In genomic region chr5:135900276-135900675, GRCh38 we compare ENCODE assay signal across 38 cellular contexts. TPM values are rescaled to one million over a fixed set of nuclear protein-coding genes. Genes with fewer than 3 reads are reported as not detected.
"Had no signal": no experiment of that assay in that cellular context is flagged by ENCODE, and none has a peak within 500 bp of the region (broad histone marks: within the 10 kb centered on the region; RNA-seq: fewer than 3 reads in every experiment).

No MANE protein-coding gene starts in this region.

- DNase-seq: activated effector memory CD4-positive, alpha-beta T cell treated with anti-CD3 and anti-CD28 coated beads, Interleukin-2, amount 50 U/mL, for 16 hours; activated effector memory CD4-positive, alpha-beta T cell treated with Interleukin-2 at 50 U/mL for 16 hours; activated gamma-delta T cell; activated gamma-delta T cell treated with Interleukin-2 at 50 U/mL for 16 hours; activated naive CD4-positive, alpha-beta T cell; activated naive CD4-positive, alpha-beta T cell treated with anti-CD3 and anti-CD28 coated beads for 36 hours; activated naive CD4-positive, alpha-beta T cell treated with anti-CD3 and anti-CD28 coated beads, Interleukin-2, amount 10 ng/mL, durations not matched to agents 7 days and 5 days; activated naive CD4-positive, alpha-beta T cell treated with anti-CD3 and anti-CD28 coated beads, Interleukin-2, amount 50 U/mL, for 16 hours; activated naive CD4-positive, alpha-beta T cell treated with Interleukin-2 at 50 U/mL for 16 hours; activated naive CD8-positive, alpha-beta T cell treated with anti-CD3 and anti-CD28 coated beads for 36 hours; activated naive CD8-positive, alpha-beta T cell treated with anti-CD3 and anti-CD28 coated beads, Interleukin-2, amount 10 ng/mL, durations not matched to agents 7 days and 5 days; activated naive CD8-positive, alpha-beta T cell treated with anti-CD3 and anti-CD28 coated beads, Interleukin-2, amount 50 U/mL, for 24 hours; activated T-cell treated with anti-CD3 and anti-CD28 coated beads, Interleukin-2, amount 50 U/mL, for 1 hour; activated T-cell treated with anti-CD3 and anti-CD28 coated beads, Interleukin-2, amount 50 U/mL, for 24 hours; activated T-cell treated with anti-CD3 and anti-CD28 coated beads, Interleukin-2, amount 50 U/mL, for 4 hours; activated T-cell treated with anti-CD3 and anti-CD28 coated beads, Interleukin-2, amount 50 U/mL, for 48 hours; activated T-cell treated with anti-CD3 and anti-CD28 coated beads, Interleukin-2, amount 50 U/mL, for 72 hours; adrenal gland; amniotic stem cell; amygdala; anterior cingulate cortex; aorta; body of pancreas; brain microvascular endothelial cell; central memory CD4-positive, alpha-beta T cell; cerebellar nuclear complex had no signal

- H3K36me3 ChIP-seq: adrenal gland, ascending aorta, brain microvascular endothelial cell, breast epithelium, cardiac muscle cell had no signal

- H3K27me3 ChIP-seq: ascending aorta, body of pancreas, brain microvascular endothelial cell had no signal

- H3K27ac ChIP-seq: adrenal gland, ascending aorta, body of pancreas, brain microvascular endothelial cell, breast epithelium, cardiac muscle cell had no signal

- H3K4me3 ChIP-seq: adrenal gland, ascending aorta, body of pancreas, breast epithelium, cardiac muscle cell had no signal

- H3K4me1 ChIP-seq: adrenal gland, ascending aorta, body of pancreas, breast epithelium had no signal

- H3K9me3 ChIP-seq: adrenal gland, ascending aorta, body of pancreas, breast epithelium had no signal

RNA-seq across cellular contexts. Expression of gene IL9, which starts 4.6 kb away (rescaled TPM):
- total RNA-seq: activated naive CD4-positive, alpha-beta T cell treated with anti-CD3 and anti-CD28 coated beads for 36 hours; activated naive CD8-positive, alpha-beta T cell treated with anti-CD3 and anti-CD28 coated beads for 36 hours; activated naive CD8-positive, alpha-beta T cell treated with anti-CD3 and anti-CD28 coated beads, Interleukin-2, amount 10 ng/mL, durations not matched to agents 7 days and 5 days; adrenal gland; aorta; ascending aorta; astrocyte; body of pancreas; breast epithelium; bronchial epithelial cell; cardiac muscle cell; cardiac septum; cerebellum; chondrocyte had no signal

RNA-seq across cellular contexts. Expression of gene LECT2, which starts 54.5 kb away (rescaled TPM):
- total RNA-seq: activated naive CD4-positive, alpha-beta T cell treated with anti-CD3 and anti-CD28 coated beads for 36 hours; activated naive CD4-positive, alpha-beta T cell treated with anti-CD3 and anti-CD28 coated beads, Interleukin-2, amount 50 U/mL, for 72 hours; activated naive CD8-positive, alpha-beta T cell treated with anti-CD3 and anti-CD28 coated beads for 36 hours; activated naive CD8-positive, alpha-beta T cell treated with anti-CD3 and anti-CD28 coated beads, Interleukin-2, amount 10 ng/mL, durations not matched to agents 7 days and 5 days; activated T-cell treated with anti-CD3 and anti-CD28 coated beads, Interleukin-2, amount 50 U/mL, for 4 hours; activated T-cell treated with anti-CD3 and anti-CD28 coated beads, Interleukin-2, amount 50 U/mL, for 72 hours; activated T-helper 1 cell treated with anti-CD3 and anti-CD28 coated beads, Interleukin-12 subunit alpha, Interleukin-12 subunit beta, Interleukin-2, Interleukin-4 antibody, amounts not matched to agents 30 ng/mL and 10 ng/mL and 1 ng/mL, durations not matched to agents 14 hours and 24 hours and 36 hours; activated T-helper 17 cell treated with anti-CD3 and anti-CD28 coated beads, Interleukin-2, amount 50 U/mL, for 72 hours; activated T-helper 2 cell treated with anti-CD3 and anti-CD28 coated beads, Interferon-gamma antibody, Interleukin-2, Interleukin-4, amounts not matched to agents 10 μg/mL and 5 μg/mL and 100 μg/mL, durations not matched to agents 14 hours and 24 hours and 36 hours; adrenal gland; aorta; ascending aorta; astrocyte; body of pancreas; breast epithelium; bronchial epithelial cell; cardiac muscle cell; cardiac septum; cerebellum; chondrocyte had no signal
